ENCODE assay signal across 9 cellular contexts in genomic region chr4:14168919-14169318, GRCh38.
DNase-seq lines count a peak whose midpoint lies in the region; ATAC-seq lines count a peak whose summit lies in the region.
"Had no signal": no experiment of that assay in that cellular context is flagged by ENCODE, and none has a peak within 500 bp of the region (broad histone marks: within the 10 kb centered on the region; RNA-seq: fewer than 3 reads in every experiment).

No MANE protein-coding gene starts in this region.

- H3K27ac Mint-ChIP-seq in activated naive CD8-positive, alpha-beta T cell treated with anti-CD3 and anti-CD28 coated beads, Interleukin-2, amount 50 U/mL, for 24 hours: no peak overlapping the region
- H3K27ac Mint-ChIP-seq in CD4-positive, alpha-beta memory T cell: no peak overlapping the region

- H3K36me3 ChIP-seq in mesenchymal stem cell (ENCODE audit: control insufficient read depth in 1 of 2, insufficient read depth in 2 of 2, low read depth in 1 of 2, low read length in 2 of 2): no peaks in the 10 kb centered on the region
- no peaks in the 10 kb centered on the region for H3K36me3 ChIP-seq in CD4-positive, alpha-beta memory T cell (ENCODE audit: insufficient read depth, low read length)

- no peaks in the 10 kb centered on the region for H3K27me3 ChIP-seq in mesenchymal stem cell (ENCODE audit: control insufficient read depth in 1 of 2, insufficient read depth in 1 of 2, low read length in 2 of 2)
- H3K27me3 ChIP-seq in CD4-positive, alpha-beta memory T cell (ENCODE audit: insufficient read depth, low read length): no peaks in the 10 kb centered on the region

- no peaks in the 10 kb centered on the region for H3K9me3 ChIP-seq in mesenchymal stem cell (ENCODE audit: control insufficient read depth, low read length)
- H3K9me3 ChIP-seq in CD4-positive, alpha-beta memory T cell (ENCODE audit: control insufficient read depth in 1 of 2, low read length in 2 of 2): no peaks in the 10 kb centered on the region

- H3K4me1 Mint-ChIP-seq in activated naive CD8-positive, alpha-beta T cell treated with anti-CD3 and anti-CD28 coated beads, Interleukin-2, amount 50 U/mL, for 24 hours: peaks cover 4% of the 10 kb centered on the region
- no peaks in the 10 kb centered on the region for H3K4me1 Mint-ChIP-seq in CD4-positive, alpha-beta memory T cell
- H3K4me1 Mint-ChIP-seq: central memory CD8-positive, alpha-beta T cell had no signal

- H3K79me1 ChIP-seq in mesenchymal stem cell (replicated peaks; ENCODE audit: low read length, poor library complexity, severe bottlenecking): no peaks in the 10 kb centered on the region

- POLR2A ChIA-PET in CD4-positive, alpha-beta memory T cell (lab: Charles Lee; ENCODE audit: partially characterized antibody): no interaction called here

- intact Hi-C loops in CD4-positive, alpha-beta memory T cell (cut with micrococcal nuclease): no loop called here

- no peak overlapping the region for H2AFZ ChIP-seq in mesenchymal stem cell (ENCODE audit: low read depth, low read length)

- H3K4me3 ChIP-seq in mesenchymal stem cell (ENCODE audit: insufficient read depth in 1 of 2, low read depth in 1 of 2, low read length in 2 of 2): peak overlapping the region in 1 of 2 experiments; percentile 20
- H3K4me3 ChIP-seq in CD4-positive, alpha-beta memory T cell (ENCODE audit: low read length in 2 of 2): no peak overlapping the region

- H3K4ac ChIP-seq in mesenchymal stem cell (ENCODE audit: low read depth in 1 of 2, low read length in 2 of 2): no peak overlapping the region

- DNase-seq in COR-L47 (lab: John Stamatoyannopoulos, UW): peak; percentile 47
- peak; percentile 56 for DNase-seq in HPDE6-E6E7 (ENCODE audit: extremely low spot score)
- DNase-seq in activated naive CD8-positive, alpha-beta T cell treated with anti-CD3 and anti-CD28 coated beads, Interleukin-2, amount 50 U/mL, for 24 hours: peak; percentile 3
- peak; percentile 82 for DNase-seq in mesenchymal stem cell
- no peak for DNase-seq in activated CD8-positive, alpha-beta memory T cell treated with anti-CD3 and anti-CD28 coated beads, Interleukin-2, amount 50 U/mL, for 4 hours
- no peak for DNase-seq in NCI-H2107 (lab: John Stamatoyannopoulos, UW)
- DNase-seq in CD4-positive, alpha-beta memory T cell: no peak

- no peak overlapping the region for H3K4me3 Mint-ChIP-seq in activated naive CD8-positive, alpha-beta T cell treated with anti-CD3 and anti-CD28 coated beads, Interleukin-2, amount 50 U/mL, for 24 hours
- no peak overlapping the region for H3K4me3 Mint-ChIP-seq in CD4-positive, alpha-beta memory T cell
- H3K4me3 Mint-ChIP-seq: central memory CD8-positive, alpha-beta T cell had no signal

- peak; percentile 58 for ATAC-seq in GM21390 (IDR thresholded peaks at IDR 0.05; ENCODE audit: unreplicated experiment)
- no peak for ATAC-seq in activated naive CD8-positive, alpha-beta T cell treated with anti-CD3 and anti-CD28 coated beads, Interleukin-2, amount 50 U/mL, for 24 hours

- H3K27ac ChIP-seq in mesenchymal stem cell (ENCODE audit: low read length, poor library complexity, severe bottlenecking): peak overlapping the region; percentile 21
- H3K27ac ChIP-seq in CD4-positive, alpha-beta memory T cell (ENCODE audit: low read depth, low read length): no peak overlapping the region

- no peak overlapping the region for H2BK12ac ChIP-seq in mesenchymal stem cell (ENCODE audit: low read length in 2 of 2)

- H3K36me3 Mint-ChIP-seq in activated naive CD8-positive, alpha-beta T cell treated with anti-CD3 and anti-CD28 coated beads, Interleukin-2, amount 50 U/mL, for 24 hours (ENCODE audit: low read depth): no peaks in the 10 kb centered on the region
- H3K36me3 Mint-ChIP-seq in CD4-positive, alpha-beta memory T cell: no peaks in the 10 kb centered on the region

- H2BK5ac ChIP-seq in mesenchymal stem cell (ENCODE audit: low read depth, low read length, poor library complexity, severe bottlenecking): no peak overlapping the region

- no peaks in the 10 kb centered on the region for H3K27me3 Mint-ChIP-seq in activated naive CD8-positive, alpha-beta T cell treated with anti-CD3 and anti-CD28 coated beads, Interleukin-2, amount 50 U/mL, for 24 hours
- no peaks in the 10 kb centered on the region for H3K27me3 Mint-ChIP-seq in CD4-positive, alpha-beta memory T cell
- H3K27me3 Mint-ChIP-seq: central memory CD8-positive, alpha-beta T cell had no signal

- H2BK15ac ChIP-seq in mesenchymal stem cell (ENCODE audit: low read depth, poor library complexity, severe bottlenecking): no peak overlapping the region

- WGBS in mesenchymal stem cell: 17% methylated on average over 4 of the region's 5 CpGs

- H3K23ac ChIP-seq in mesenchymal stem cell (ENCODE audit: low read length in 2 of 2): no peak overlapping the region

- no peak overlapping the region for H4K8ac ChIP-seq in mesenchymal stem cell (ENCODE audit: low read length)

- no peaks in the 10 kb centered on the region for H3K4me1 ChIP-seq in mesenchymal stem cell (ENCODE audit: control insufficient read depth, insufficient read depth, low read depth, low read length)
- H3K4me1 ChIP-seq in CD4-positive, alpha-beta memory T cell (ENCODE audit: insufficient read depth, low read length): no peaks in the 10 kb centered on the region

- H4K91ac ChIP-seq in mesenchymal stem cell (ENCODE audit: low read length): no peak overlapping the region

- H3K9me3 Mint-ChIP-seq in activated naive CD8-positive, alpha-beta T cell treated with anti-CD3 and anti-CD28 coated beads, Interleukin-2, amount 50 U/mL, for 24 hours: peaks cover 4% of the 10 kb centered on the region
- peaks cover 0 to 2% (median 0%) of the 10 kb centered on the region in 8 donors for H3K9me3 Mint-ChIP-seq in CD4-positive, alpha-beta memory T cell
- H3K9me3 Mint-ChIP-seq: central memory CD8-positive, alpha-beta T cell had no signal

- no peak overlapping the region for H2BK120ac ChIP-seq in mesenchymal stem cell (ENCODE audit: low read depth, low read length)

- no peak overlapping the region for H3K4me2 ChIP-seq in mesenchymal stem cell (ENCODE audit: low read length, poor library complexity, severe bottlenecking)

- no peak overlapping the region for H2AK5ac ChIP-seq in mesenchymal stem cell (ENCODE audit: low read length, severe bottlenecking)

- H3K14ac ChIP-seq in mesenchymal stem cell (ENCODE audit: low read length in 2 of 2): no peak overlapping the region

- no peak overlapping the region for H3K18ac ChIP-seq in mesenchymal stem cell (ENCODE audit: low read depth in 1 of 2, low read length in 2 of 2)

- CTCF ChIA-PET in CD4-positive, alpha-beta memory T cell (lab: Charles Lee; ENCODE audit: partially characterized antibody): no interaction called here

- peak overlapping the region; percentile 78 for H3K9ac ChIP-seq in mesenchymal stem cell (ENCODE audit: low read length)

Comparison
In these comparisons a context has a peak if more than half of its experiments do, and no peak if none do; other contexts are left out.
1. DNase-seq: peak in COR-L47 (single experiment), HPDE6-E6E7 (single experiment), activated naive CD8-positive, alpha-beta T cell treated with anti-CD3 and anti-CD28 coated beads, Interleukin-2, amount 50 U/mL, for 24 hours (single experiment) and mesenchymal stem cell (single experiment); none in activated CD8-positive, alpha-beta memory T cell treated with anti-CD3 and anti-CD28 coated beads, Interleukin-2, amount 50 U/mL, for 4 hours (single experiment), NCI-H2107 (single experiment) and CD4-positive, alpha-beta memory T cell (0 of 5).